In the genomic region with DNA sequence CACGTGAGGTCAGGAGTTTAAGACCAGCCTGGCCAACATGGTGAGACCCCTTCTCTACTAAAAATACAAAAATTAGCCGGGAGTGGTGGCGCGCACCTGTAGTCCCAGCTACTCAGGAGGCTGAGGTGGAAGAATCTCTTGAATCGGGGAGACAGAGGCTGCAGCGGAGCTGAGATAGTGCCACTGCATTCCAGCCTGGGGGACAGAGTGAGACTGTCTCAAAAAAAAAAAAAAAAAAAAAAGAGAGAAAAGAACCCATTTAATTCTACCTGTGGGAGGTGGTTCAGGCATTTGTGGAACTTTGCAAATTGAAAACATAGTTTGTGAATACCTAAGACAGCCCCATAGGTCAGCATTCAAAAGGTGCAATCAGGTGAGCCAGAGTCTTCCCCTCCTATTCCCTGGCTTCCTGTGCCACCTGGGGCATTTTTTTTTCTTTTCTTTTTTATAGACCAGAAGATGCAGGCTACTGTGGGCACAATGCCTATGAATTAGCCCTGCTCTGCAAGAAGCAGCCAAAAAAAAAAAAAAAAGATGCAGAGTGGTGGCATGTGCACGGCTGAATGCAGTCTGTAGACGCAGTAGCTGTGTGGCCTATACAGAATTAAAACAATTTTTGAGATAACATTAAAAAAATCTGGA, we compare ENCODE assay signal across 13 cellular contexts.
"Had no signal": no experiment of that assay in that cellular context is flagged by ENCODE, and none has a peak within 500 bp of the region (broad histone marks: within the 10 kb centered on the region; RNA-seq: fewer than 3 reads in every experiment).

No MANE protein-coding gene starts in this region.

- H3K9me3 ChIP-seq: colonic mucosa, ovary, spleen, suprapubic skin, upper lobe of left lung had no signal

- H3K36me3 ChIP-seq: colonic mucosa, ovary, spleen, suprapubic skin, upper lobe of left lung had no signal

- H3K9me3 Mint-ChIP-seq: activated CD4-positive, alpha-beta memory T cell treated with anti-CD3 and anti-CD28 coated beads for 36 hours; activated naive CD4-positive, alpha-beta T cell treated with anti-CD3 and anti-CD28 coated beads, Interleukin-2, amount 10 ng/mL, durations not matched to agents 7 days and 5 days; activated T-cell treated with anti-CD3 and anti-CD28 coated beads, Interleukin-2, amount 50 U/mL, for 24 hours; stimulated activated naive CD8-positive, alpha-beta T cell treated with anti-CD3 and anti-CD28 coated beads, Interleukin-15, Interleukin-2, amounts not matched to agents 100 ng/mL and 50 ng/mL, for 24 hours had no signal

- H3K4me1 ChIP-seq: colonic mucosa had no signal

- H3K27ac ChIP-seq: colonic mucosa, ovary, spleen, suprapubic skin, upper lobe of left lung had no signal

- H3K4me3 ChIP-seq: colonic mucosa, ovary, spleen, suprapubic skin, upper lobe of left lung had no signal

- H3K36me3 Mint-ChIP-seq: activated CD4-positive, alpha-beta memory T cell treated with anti-CD3 and anti-CD28 coated beads for 36 hours; activated CD8-positive, alpha-beta memory T cell treated with anti-CD3 and anti-CD28 coated beads, Interleukin-2, amount 10 ng/mL, durations not matched to agents 7 days and 5 days; activated naive CD4-positive, alpha-beta T cell treated with anti-CD3 and anti-CD28 coated beads, Interleukin-2, amount 10 ng/mL, durations not matched to agents 7 days and 5 days had no signal

- DNase-seq: activated CD4-positive, alpha-beta memory T cell treated with anti-CD3 and anti-CD28 coated beads for 36 hours; activated CD4-positive, alpha-beta T cell treated with anti-CD3 and anti-CD28 coated beads for 1 hour; activated CD8-positive, alpha-beta memory T cell treated with anti-CD3 and anti-CD28 coated beads, Interleukin-2, amount 10 ng/mL, durations not matched to agents 7 days and 5 days; activated naive CD4-positive, alpha-beta T cell treated with anti-CD3 and anti-CD28 coated beads, Interleukin-2, amount 10 ng/mL, durations not matched to agents 7 days and 5 days; activated T-cell treated with anti-CD3 and anti-CD28 coated beads, Interleukin-2, amount 50 U/mL, for 24 hours; colonic mucosa; effector CD8-positive, alpha-beta T cell; foreskin fibroblast; ovary had no signal

- H3K4me3 Mint-ChIP-seq: activated CD4-positive, alpha-beta memory T cell treated with anti-CD3 and anti-CD28 coated beads for 36 hours; activated CD8-positive, alpha-beta memory T cell treated with anti-CD3 and anti-CD28 coated beads, Interleukin-2, amount 10 ng/mL, durations not matched to agents 7 days and 5 days; activated naive CD4-positive, alpha-beta T cell treated with anti-CD3 and anti-CD28 coated beads, Interleukin-2, amount 10 ng/mL, durations not matched to agents 7 days and 5 days; activated T-cell treated with anti-CD3 and anti-CD28 coated beads, Interleukin-2, amount 50 U/mL, for 24 hours; stimulated activated naive CD8-positive, alpha-beta T cell treated with anti-CD3 and anti-CD28 coated beads, Interleukin-15, Interleukin-2, amounts not matched to agents 100 ng/mL and 50 ng/mL, for 24 hours had no signal

- H3K27me3 ChIP-seq: colonic mucosa, ovary, suprapubic skin, upper lobe of left lung had no signal

- H3K27ac Mint-ChIP-seq: activated CD8-positive, alpha-beta memory T cell treated with anti-CD3 and anti-CD28 coated beads, Interleukin-2, amount 10 ng/mL, durations not matched to agents 7 days and 5 days; activated naive CD4-positive, alpha-beta T cell treated with anti-CD3 and anti-CD28 coated beads, Interleukin-2, amount 10 ng/mL, durations not matched to agents 7 days and 5 days; activated T-cell treated with anti-CD3 and anti-CD28 coated beads, Interleukin-2, amount 50 U/mL, for 24 hours; stimulated activated naive CD8-positive, alpha-beta T cell treated with anti-CD3 and anti-CD28 coated beads, Interleukin-15, Interleukin-2, amounts not matched to agents 100 ng/mL and 50 ng/mL, for 24 hours had no signal
